8 cellular contexts compared by ENCODE assay signal in the genomic region with DNA sequence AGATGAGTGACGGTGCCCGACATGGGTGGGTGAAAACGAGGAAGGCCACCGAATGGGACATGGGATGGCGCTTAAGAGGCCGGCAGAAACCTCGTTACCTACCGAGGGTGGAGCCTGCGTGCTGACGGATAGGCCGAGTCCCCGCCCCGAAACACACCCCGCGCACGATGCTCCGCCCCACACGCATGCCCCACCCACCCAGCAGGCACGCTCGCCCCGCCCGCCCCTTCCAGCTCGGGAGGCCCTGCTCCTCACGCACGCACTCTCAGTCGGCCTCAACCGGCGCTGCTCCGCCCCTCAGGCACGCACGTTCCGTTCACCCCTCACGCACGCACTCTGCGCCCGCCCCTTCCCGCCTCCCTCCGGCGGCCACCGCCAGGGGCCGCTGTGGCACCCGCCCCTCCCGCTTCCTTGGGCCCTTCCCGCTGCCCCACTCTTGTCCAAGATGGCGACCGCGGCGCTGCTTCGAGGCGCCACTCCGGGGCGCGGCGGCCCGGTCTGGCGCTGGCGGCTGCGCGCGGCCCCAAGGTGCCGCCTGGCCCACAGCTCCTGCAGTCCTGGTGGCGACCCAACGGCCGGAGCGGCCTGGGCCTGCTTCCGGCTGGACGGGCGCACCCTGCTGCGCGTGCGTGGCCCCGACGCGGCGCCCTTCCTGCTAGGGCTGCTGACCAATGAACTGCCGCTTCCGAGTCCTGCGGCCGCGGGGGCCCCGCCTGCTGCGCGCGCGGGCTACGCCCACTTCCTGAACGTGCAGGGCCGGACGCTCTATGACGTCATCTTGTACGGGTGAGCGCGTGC. TPM values are rescaled to one million over a fixed set of nuclear protein-coding genes. Genes with fewer than 3 reads are reported as not detected.
DNase-seq lines count a peak whose midpoint lies in the region; ATAC-seq and TF ChIP-seq lines count a peak whose summit lies in the region.

A gene (plus strand): TSS at position 433 of the 798 bp plus-strand sequence. CDS start 13 bp downstream, at position 446.

- H3K4me3 ChIP-seq in LNCaP clone FGC (ENCODE audit: low read depth, low read length) (peak within 1 kb of the TSS; percentile 76), fibroblast of the aortic adventitia (ENCODE audit: low read depth, low read length) (peak within 1 kb of the TSS; percentile 87)

- peak within 1 kb of the TSS; percentile 91 for H3K27ac Mint-ChIP-seq in nephron progenitor cell
- H3K27ac Mint-ChIP-seq in stimulated activated naive CD8-positive, alpha-beta T cell treated with anti-CD3 and anti-CD28 coated beads, Interleukin-15, amount 100 ng/mL, for 72 hours: peak within 1 kb of the TSS; percentile 88 to 97

- CTCF ChIA-PET in RWPE1 (lab: Yijun Ruan, JAX): interaction anchor here (0.6 to 1.8 kb wide), 11 partner anchors 9 to 1738 kb away, joined by 3 to 7 read pairs (median 4); a partner anchor contains a TSS

- no peaks in the 10 kb centered on the region for H3K27me3 Mint-ChIP-seq in nephron progenitor cell (ENCODE audit: low read depth, poor library complexity)
- H3K27me3 Mint-ChIP-seq in stimulated activated naive CD8-positive, alpha-beta T cell treated with anti-CD3 and anti-CD28 coated beads, Interleukin-15, amount 100 ng/mL, for 72 hours: no peaks in the 10 kb centered on the region

- peaks cover 39% of the 10 kb centered on the region for H3K4me1 Mint-ChIP-seq in nephron progenitor cell
- H3K4me1 Mint-ChIP-seq in stimulated activated naive CD8-positive, alpha-beta T cell treated with anti-CD3 and anti-CD28 coated beads, Interleukin-15, amount 100 ng/mL, for 72 hours: peaks cover 67% of the 10 kb centered on the region

- H3K27ac ChIP-seq in RWPE1: peak within 1 kb of the TSS; percentile 100

- DNase-seq in ELR (ENCODE audit: low read depth) (peak; percentile 99), H4 (ENCODE audit: low spot score) (peak; percentile 97), LNCaP clone FGC (ENCODE audit: low read depth) (peak; percentile 96), RWPE1 (ENCODE audit: low spot score) (peak; percentile 96), fibroblast of the aortic adventitia (ENCODE audit: low read depth) (peak; percentile 98), nephron progenitor cell (peak; percentile 99)
- peak; percentile 100 for DNase-seq in activated T-helper 9 cell treated with anti-CD3 and anti-CD28 coated beads, Interleukin-2, amount 50 U/mL, for 16 hours (ENCODE audit: low read depth)
- DNase-seq in stimulated activated naive CD8-positive, alpha-beta T cell treated with anti-CD3 and anti-CD28 coated beads, Interleukin-15, amount 100 ng/mL, for 72 hours: peak; percentile 99 to 100

- POLR2A ChIA-PET in RWPE1 (lab: Yijun Ruan, JAX; ENCODE audit: low non-redundant PET): interaction anchor here (0.5 to 1.7 kb wide), 10 partner anchors 9 to 321 kb away, joined by 3 to 11 read pairs (median 4); a partner anchor contains a TSS

- no peaks in the 10 kb centered on the region for H3K9me3 Mint-ChIP-seq in nephron progenitor cell
- no peaks in the 10 kb centered on the region for H3K9me3 Mint-ChIP-seq in stimulated activated naive CD8-positive, alpha-beta T cell treated with anti-CD3 and anti-CD28 coated beads, Interleukin-15, amount 100 ng/mL, for 72 hours

- ATAC-seq in stimulated activated naive CD8-positive, alpha-beta T cell treated with anti-CD3 and anti-CD28 coated beads, Interleukin-15, amount 100 ng/mL, for 72 hours: peak; percentile 90

- H3K4me3 Mint-ChIP-seq in nephron progenitor cell: peak within 1 kb of the TSS; percentile 90
- peak within 1 kb of the TSS; percentile 81 to 93 for H3K4me3 Mint-ChIP-seq in stimulated activated naive CD8-positive, alpha-beta T cell treated with anti-CD3 and anti-CD28 coated beads, Interleukin-15, amount 100 ng/mL, for 72 hours

- peak; percentile 99 for TF ChIP-seq CTCF in LNCaP clone FGC (IDR thresholded peaks at IDR 0.05; ENCODE audit: control insufficient read depth, extremely low read depth, insufficient read depth)
- TF ChIP-seq CTCF in RWPE1 (conservative IDR thresholded peaks at IDR 0.05; ENCODE audit: low read depth): peak; percentile 95
- peak; percentile 87 for TF ChIP-seq CTCF in fibroblast of the aortic adventitia (IDR thresholded peaks at IDR 0.05; ENCODE audit: insufficient read depth, low read length)
- TF ChIP-seq CTCF in nephron progenitor cell (IDR thresholded peaks at IDR 0.05): peak; percentile 75

- no peaks in the 10 kb centered on the region for H3K36me3 Mint-ChIP-seq in nephron progenitor cell (ENCODE audit: low read depth)

RNA-seq across cellular contexts. Expression of the gene that starts here (rescaled TPM):
- total RNA-seq in H4 (2014; rRNA removed; shearing (Covaris generic)): 0.74 and 1.8 TPM in 2 replicates
- total RNA-seq in fibroblast of the aortic adventitia (ENCODE audit: low replicate concordance): 6.1 and 16.9 TPM in 2 replicates

Comparison
In these comparisons a context has a peak if more than half of its experiments do, and no peak if none do; other contexts are left out.
1. Peak in every context shown above with its lines: DNase-seq, ATAC-seq, H3K4me3 ChIP-seq and H3K27ac ChIP-seq.